ENCODE assay signal across 1 cellular context in genomic region chr5:81422671-81423070, GRCh38.
TF ChIP-seq lines count a peak whose summit lies in the region.

No MANE protein-coding gene starts in this region.

TF ChIP-seq in HEK293, 187 proteins besides CTCF, POLR2A, EP300 and RAD21 (continued from another document and continues in another):
- TF ChIP-seq ZBTB49 (tag by site-specific recombination; IDR thresholded peaks at IDR 0.05; ENCODE audit: low read depth) (no peak), KLF10 (tag by site-specific recombination; IDR thresholded peaks at IDR 0.05) (peak; percentile 85), ZNF146 (tag by site-specific recombination; IDR thresholded peaks at IDR 0.05) (peak; percentile 25; the same call in 1 of the 2 replicates), ZNF843 (tag by site-specific recombination; IDR thresholded peaks at IDR 0.05) (peak; percentile 93), ZNF394 (tag by site-specific recombination; IDR thresholded peaks at IDR 0.05; ENCODE audit: borderline replicate concordance) (0 out of 2 replicates have a peak, but pooled peaks have one; percentile 34), ZNF645 (tag by site-specific recombination; IDR thresholded peaks at IDR 0.05) (no peak), ZNF639 (tag by site-specific recombination; IDR thresholded peaks at IDR 0.05) (peak; percentile 95), YY1 (tag by site-specific recombination; IDR thresholded peaks at IDR 0.05) (no peak), HOXC10 (CRISPR knock-in tag; IDR thresholded peaks at IDR 0.05) (no peak), ZEB2 (tag by site-specific recombination; IDR thresholded peaks at IDR 0.05) (peak; percentile 99), REST (tag by site-specific recombination; IDR thresholded peaks at IDR 0.05) (no peak), ZNF830 (tag by site-specific recombination; IDR thresholded peaks at IDR 0.05; ENCODE audit: low read depth) (no peak), ZNF10 (tag by site-specific recombination; IDR thresholded peaks at IDR 0.05) (0 out of 2 replicates have a peak, but pooled peaks have one; percentile 39), ELK4 (IDR thresholded peaks at IDR 0.05; ENCODE audit: borderline replicate concordance, low read depth, low read length) (no peak), ZNF626 (tag by site-specific recombination; IDR thresholded peaks at IDR 0.05) (no peak), ZNF624 (tag by site-specific recombination; IDR thresholded peaks at IDR 0.05) (no peak), ZBTB21 (tag by site-specific recombination; IDR thresholded peaks at IDR 0.05) (peak; percentile 87), ZNF529 (tag by site-specific recombination; IDR thresholded peaks at IDR 0.05; ENCODE audit: insufficient replicate concordance) (no peak), GFI1B (tag by site-specific recombination; IDR thresholded peaks at IDR 0.05) (0 out of 2 replicates have a peak, but pooled peaks have one; percentile 36), ZNF518A (tag by site-specific recombination; conservative IDR thresholded peaks at IDR 0.05; ENCODE audit: low read depth) (no peak; the same call in 1 of the 2 replicates), ZFP41 (tag by site-specific recombination; IDR thresholded peaks at IDR 0.05; ENCODE audit: borderline replicate concordance) (no peak), ZNF354C (tag by site-specific recombination; IDR thresholded peaks at IDR 0.05; ENCODE audit: borderline replicate concordance, low read depth) (no peak), ZNF580 (tag by site-specific recombination; IDR thresholded peaks at IDR 0.05) (peak; percentile 64; the same call in 1 of the 2 replicates), IKZF3 (tag by site-specific recombination; IDR thresholded peaks at IDR 0.05) (peak; percentile 59), ZNF2 (tag by site-specific recombination; IDR thresholded peaks at IDR 0.05) (peak; percentile 21; the same call in 1 of the 2 replicates), GLIS1 (tag by site-specific recombination; IDR thresholded peaks at IDR 0.05) (no peak), PRDM1 (tag by site-specific recombination; IDR thresholded peaks at IDR 0.05) (no peak; the same call in 1 of the 2 replicates), BCL11A (tag by site-specific recombination; IDR thresholded peaks at IDR 0.05; ENCODE audit: low read depth) (peak; percentile 94), ZNF223 (tag by site-specific recombination; IDR thresholded peaks at IDR 0.05) (no peak), ZNF549 (tag by site-specific recombination; IDR thresholded peaks at IDR 0.05) (no peak), ZNF335 (tag by site-specific recombination; conservative IDR thresholded peaks at IDR 0.05) (peak; percentile 46), ZNF585B (tag by site-specific recombination; IDR thresholded peaks at IDR 0.05) (no peak), ZNF426 (tag by site-specific recombination; IDR thresholded peaks at IDR 0.05) (no peak), ZNF654 (tag by site-specific recombination; IDR thresholded peaks at IDR 0.05; ENCODE audit: low read depth) (peak; percentile 8; the same call in 1 of the 2 replicates), ZSCAN5A (tag by site-specific recombination; IDR thresholded peaks at IDR 0.05) (no peak), PBX3 (CRISPR knock-in tag; IDR thresholded peaks at IDR 0.05) (no peak), ZBTB20 (tag by site-specific recombination; IDR thresholded peaks at IDR 0.05) (no peak), HOXD13 (CRISPR knock-in tag; IDR thresholded peaks at IDR 0.05; ENCODE audit: borderline replicate concordance) (peak; percentile 60; the same call in 1 of the 2 replicates), ZNF155 (tag by site-specific recombination; IDR thresholded peaks at IDR 0.05) (no peak), SCRT2 (tag by site-specific recombination; IDR thresholded peaks at IDR 0.05) (no peak), KLF9 (tag by site-specific recombination; IDR thresholded peaks at IDR 0.05; ENCODE audit: low read depth) (no peak), PATZ1 (tag by site-specific recombination; IDR thresholded peaks at IDR 0.05) (peak; percentile 50)
